In genomic region chr6:25745836-25746235, GRCh38 we compare ENCODE assay signal across 22 cellular contexts. TPM values are rescaled to one million over a fixed set of nuclear protein-coding genes. Genes with fewer than 3 reads are reported as not detected.
A peak's percentile ranks its signal among the peaks of the same experiment; 100 is the strongest.
DNase-seq lines count a peak whose midpoint lies in the region; ATAC-seq and TF ChIP-seq lines count a peak whose summit lies in the region.
"Had no signal": no experiment of that assay in that cellular context is flagged by ENCODE, and none has a peak within 500 bp of the region (broad histone marks: within the 10 kb centered on the region; RNA-seq: fewer than 3 reads in every experiment).

No MANE protein-coding gene starts in this region.

- CTCF ChIA-PET in HCT116 (lab: Charles Lee): no interaction called here

- no peak overlapping the region for H3K9ac ChIP-seq in HCT116 (ENCODE audit: low read length)
- H3K9ac ChIP-seq: BLaER1 treated with 17β-estradiol and CSF1 and Interleukin-3, amounts not matched to agents 10 nM and 100 nM; GM23248 had no signal

- no peaks in the 10 kb centered on the region for H3K27me3 ChIP-seq in HCT116 (ENCODE audit: insufficient read depth, low read length)
- H3K27me3 ChIP-seq: BE2C; BLaER1 treated with 17β-estradiol and CSF1 and Interleukin-3, amounts not matched to agents 10 nM and 100 nM had no signal

- H3K27ac ChIP-seq in HCT116 (ENCODE audit: low read depth, low read length): no peak overlapping the region
- H3K27ac ChIP-seq: BLaER1 treated with 17β-estradiol and CSF1 and Interleukin-3, amounts not matched to agents 10 nM and 100 nM; GM23248 had no signal

- no peak for ATAC-seq in HCT116
- no peak for ATAC-seq in HG03565 (IDR thresholded peaks at IDR 0.05; ENCODE audit: unreplicated experiment)
- no peak for ATAC-seq in HG03135 (IDR thresholded peaks at IDR 0.05; ENCODE audit: unreplicated experiment)
- ATAC-seq: GM12878 had no signal

- H3K4me2 ChIP-seq in HCT116 (ENCODE audit: low read length): no peak overlapping the region
- H3K4me2 ChIP-seq: BLaER1 treated with 17β-estradiol and CSF1 and Interleukin-3, amounts not matched to agents 10 nM and 100 nM had no signal

- BruUV-seq in HCT116 (replicated peaks; lab: Mats Ljungman, UMichigan): no TSS peak

- no peaks in the 10 kb centered on the region for H3K9me3 ChIP-seq in HCT116 (ENCODE audit: control insufficient read depth in 1 of 2, insufficient read depth in 1 of 2, low read depth in 1 of 2, low read length in 2 of 2)
- H3K9me3 ChIP-seq: BE2C had no signal

- RAD21 ChIA-PET in HCT116 (lab: Charles Lee; ENCODE audit: low non-redundant PET in 1 of 2, low total read pairs in 2 of 2, uncharacterized antibody in 2 of 2, unreplicated experiment in 2 of 2): no interaction called here

- TF ChIP-seq RAD21 in HCT116 (IDR thresholded peaks at IDR 0.05; ENCODE audit: low read depth): no peak
- TF ChIP-seq RAD21 in Ishikawa (IDR thresholded peaks at IDR 0.05; ENCODE audit: low read depth): no peak

- TF ChIP-seq CTCF in HCT116 (IDR thresholded peaks at IDR 0.05 in 2 of 3, conservative IDR thresholded peaks at IDR 0.05 in 1 of 3; ENCODE audit: borderline replicate concordance in 1 of 3, insufficient read depth in 1 of 3, low read depth in 2 of 3, low read length in 2 of 3) (no peak), fibroblast of villous mesenchyme (IDR thresholded peaks at IDR 0.05; ENCODE audit: insufficient read depth, low read depth, low read length) (no peak)

- intact Hi-C loops in HCT116 (cut with micrococcal nuclease): no loop called here

- H3K4me1 ChIP-seq in HCT116 (ENCODE audit: control insufficient read depth in 1 of 2, insufficient read depth in 2 of 2, low read length in 2 of 2): peaks cover 0 to 6% of the 10 kb centered on the region in 2 experiments; a peak in 1 of 4 replicates

- no peak for TF ChIP-seq POLR2A in HCT116 (IDR thresholded peaks at IDR 0.05; ENCODE audit: borderline replicate concordance, extremely low read depth, insufficient read depth, insufficient read length)

- H3K36me3 ChIP-seq in HCT116 (ENCODE audit: control insufficient read depth in 1 of 2, insufficient read depth in 2 of 2, low read length in 2 of 2): no peaks in the 10 kb centered on the region
- H3K36me3 ChIP-seq: BE2C; BLaER1 treated with 17β-estradiol and CSF1 and Interleukin-3, amounts not matched to agents 10 nM and 100 nM had no signal

- H2AFZ ChIP-seq in HCT116 (ENCODE audit: low read depth, low read length, poor library complexity, severe bottlenecking): no peak overlapping the region
- H2AFZ ChIP-seq: GM23248 had no signal

- no peak for TF ChIP-seq EP300 in Ishikawa (IDR thresholded peaks at IDR 0.05; ENCODE audit: borderline replicate concordance)

- H3K9me2 ChIP-seq in HCT116 (ENCODE audit: insufficient read depth): no peaks in the 10 kb centered on the region

- H3K79me2 ChIP-seq in HCT116 (ENCODE audit: insufficient read depth, low read length): no peaks in the 10 kb centered on the region

- H4K20me1 ChIP-seq in HCT116 (ENCODE audit: insufficient read depth): no peaks in the 10 kb centered on the region
- H4K20me1 ChIP-seq: BLaER1 treated with 17β-estradiol and CSF1 and Interleukin-3, amounts not matched to agents 10 nM and 100 nM had no signal

- DNase-seq in HCT116 (ENCODE audit: low read depth, low spot score): no peak
- peak; percentile 1 for DNase-seq in fibroblast of villous mesenchyme (ENCODE audit: low read depth)
- no peak for DNase-seq in nucleus accumbens (lab: John Stamatoyannopoulos, UW)
- DNase-seq: ACHN; AML-193; BE2C; CD4-positive, alpha-beta T cell; CD8-positive, alpha-beta memory T cell; DMS 273 treated with DMSO at 0.1 percent for 48 hours; DMS79; EL; GDM1; GM23248; H9; HFFc6 had no signal

- POLR2A ChIA-PET in HCT116 (lab: Charles Lee): no interaction called here

- H3K4me3 ChIP-seq in HCT116 (replicated peaks in 1 of 2; ENCODE audit: low read depth in 1 of 2, low read length in 2 of 2): no peak overlapping the region
- no peak overlapping the region for H3K4me3 ChIP-seq in fibroblast of villous mesenchyme (ENCODE audit: low read depth, low read length)
- H3K4me3 ChIP-seq: BLaER1 treated with 17β-estradiol and CSF1 and Interleukin-3, amounts not matched to agents 10 nM and 100 nM; GM12878; GM23248 had no signal

TF ChIP-seq in HCT116, 20 proteins besides CTCF, POLR2A, EP300 and RAD21:
- TF ChIP-seq ZFX (IDR thresholded peaks at IDR 0.05) (no peak), YY1 (IDR thresholded peaks at IDR 0.05; ENCODE audit: extremely low read depth, insufficient replicate concordance, low read depth, low read length) (no peak), CEBPB (IDR thresholded peaks at IDR 0.05; ENCODE audit: low read depth) (0 out of 2 replicates have a peak, but pooled peaks have one; percentile 34)

TF ChIP-seq in Ishikawa, 13 proteins besides CTCF, POLR2A, EP300 and RAD21:
- TF ChIP-seq TCF12 (IDR thresholded peaks at IDR 0.05; ENCODE audit: low read depth) (no peak), TEAD4 (IDR thresholded peaks at IDR 0.05) (no peak), EGR1 (IDR thresholded peaks at IDR 0.05) (no peak), YY1 (IDR thresholded peaks at IDR 0.05; ENCODE audit: low read depth) (no peak), FOXM1 (IDR thresholded peaks at IDR 0.05; ENCODE audit: borderline replicate concordance, low read depth) (no peak), CEBPB (IDR thresholded peaks at IDR 0.05) (peak; percentile 44; the same call in 1 of the 2 replicates)
- TF ChIP-seq, protein P1, sequence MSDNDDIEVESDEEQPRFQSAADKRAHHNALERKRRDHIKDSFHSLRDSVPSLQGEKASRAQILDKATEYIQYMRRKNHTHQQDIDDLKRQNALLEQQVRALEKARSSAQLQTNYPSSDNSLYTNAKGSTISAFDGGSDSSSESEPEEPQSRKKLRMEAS (IDR thresholded peaks at IDR 0.05): no peak

RNA-seq across cellular contexts. Expression of gene SLC17A4, which starts 8.7 kb away (rescaled TPM):
- total RNA-seq in HCT116 (2021; ENCODE audit: unreplicated experiment) (not detected), fibroblast of villous mesenchyme (not detected in 2 replicates)
- not detected in 2 replicates for polyA plus RNA-seq in HCT116 (2012)
- total RNA-seq: CD4-positive, alpha-beta T cell; CD8-positive, alpha-beta memory T cell; GM12878; GM23248; H4; H9; HFFc6 had no signal
- polyA plus RNA-seq: CD14-positive monocyte; CD8-positive, alpha-beta memory T cell; GM12878; GM23248 had no signal
